9 cellular contexts compared by ENCODE assay signal in the genomic region with DNA sequence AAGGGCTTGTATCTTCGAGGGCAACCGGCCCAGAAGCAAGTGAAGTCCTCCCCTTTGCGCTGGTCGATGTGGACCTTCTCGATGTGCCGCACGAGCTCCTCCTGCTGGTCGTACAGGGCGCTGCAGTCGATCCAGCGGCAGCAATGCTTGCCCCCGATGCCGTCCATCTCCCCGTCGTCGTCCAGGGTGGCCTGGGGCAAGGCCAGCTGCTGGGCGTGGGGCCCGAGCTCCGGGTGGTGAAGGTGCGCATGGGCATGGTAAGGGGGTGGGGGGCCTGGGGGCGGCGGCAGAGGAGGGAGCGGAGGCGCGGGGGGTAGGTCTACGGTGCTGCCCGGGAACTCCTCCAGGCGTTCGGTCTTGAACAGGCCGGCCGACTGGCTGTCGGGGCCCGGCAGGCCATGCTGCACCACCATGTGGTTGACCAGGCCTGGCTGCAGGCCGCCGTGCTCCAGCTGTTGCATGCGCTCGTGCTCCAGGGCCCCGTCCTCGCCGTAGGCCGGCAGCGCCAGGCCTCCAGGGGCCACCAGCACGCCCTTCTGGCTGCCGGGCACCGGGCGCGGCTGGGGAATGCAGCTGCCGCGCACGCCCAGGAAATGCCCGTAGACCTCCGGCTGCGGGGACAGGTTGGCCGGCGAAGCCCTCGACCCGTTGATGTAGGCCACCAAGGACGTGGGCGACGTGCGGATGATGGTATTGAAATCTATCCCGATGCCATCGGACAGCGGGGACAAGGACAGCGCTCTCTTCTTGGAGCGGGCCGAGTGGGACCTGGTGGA.
A peak's percentile ranks its signal among the peaks of the same experiment; 100 is the strongest.
DNase-seq lines count a peak whose midpoint lies in the region; ATAC-seq, FAIRE-seq and TF ChIP-seq lines count a peak whose summit lies in the region.
"Had no signal": no experiment of that assay in that cellular context is flagged by ENCODE, and none has a peak within 500 bp of the region (broad histone marks: within the 10 kb centered on the region; RNA-seq: fewer than 3 reads in every experiment).

No MANE protein-coding gene starts in this region.

- H3K36me3 Mint-ChIP-seq in neural crest cell (ENCODE audit: low read depth), result peaks cover 4% of the 10 kb centered on the region

- CTCF ChIA-PET in GM12878 (lab: Yijun Ruan, JAX), result interaction anchor here (0.6 to 2.7 kb wide), 9 partner anchors 9 to 1358 kb away, joined by 3 to 20 read pairs (median 4); no protein-coding TSS in a partner anchor

- no peak overlapping the region for H2AFZ ChIP-seq in GM12878 (ENCODE audit: control insufficient read depth, low read depth, low read length)

- H3K4me1 Mint-ChIP-seq in neural crest cell, result no peaks in the 10 kb centered on the region

- no peaks in the 10 kb centered on the region for H3K27me3 ChIP-seq in GM12878 (replicated peaks in 1 of 2; ENCODE audit: control insufficient read depth in 2 of 2, insufficient read depth in 2 of 2, low read length in 1 of 2)

- H3K27ac Mint-ChIP-seq in neural crest cell (ENCODE audit: unreplicated experiment), result no peak overlapping the region

- WGBS in GM12878 (ENCODE audit: insufficient coverage, insufficient replicate concordance, low lambda C conversion rate, missing lambda C conversion rate), result 70% methylated on average over 64 of the region's 67 CpGs

- no peak for TF ChIP-seq POLR2A in GM12878 (IDR thresholded peaks at IDR 0.05; ENCODE audit: low read depth, low read length)

- H3K9me3 Mint-ChIP-seq in neural crest cell, result peaks cover 3% of the 10 kb centered on the region

- SMC1A ChIA-PET in GM12878 (lab: Charles Lee; ENCODE audit: uncharacterized antibody, unreplicated experiment), result interaction anchor here (1.0 to 1.6 kb wide), 2 partner anchors 9 to 40 kb away, joined by 3 to 6 read pairs; no protein-coding TSS in a partner anchor

- TF ChIP-seq RAD21 in GM12878 (IDR thresholded peaks at IDR 0.05; ENCODE audit: insufficient read depth, low read depth, low read length), result peak; percentile 46; the same call in 1 of the 2 replicates

- H3K79me2 ChIP-seq in GM12878 (ENCODE audit: control insufficient read depth, insufficient read depth, low read length), result no peaks in the 10 kb centered on the region

- peak; percentile 18 for DNase-seq in NCI-H2196 (lab: John Stamatoyannopoulos, UW; ENCODE audit: unreplicated experiment)
- no peak for DNase-seq in NCI-H2196 treated with DMSO at 0.1 percent for 48 hours (lab: John Stamatoyannopoulos, UW; ENCODE audit: unreplicated experiment)
- peak; percentile 58 for DNase-seq in SK-MEL-5 (ENCODE audit: low read depth, low spot score)
- DNase-seq in GM12878 (ENCODE audit: low read depth, low spot score), result no peak
- DNase-seq in neural crest cell (ENCODE audit: low read depth, low spot score), result peak; percentile 4
- DNase-seq in kidney tubule cell (ENCODE audit: low spot score), result no peak
- DNase-seq in SHP77 (lab: John Stamatoyannopoulos, UW), result no peak
- no peak for DNase-seq in NCI-H2029 treated with DMSO at 0.1 percent for 48 hours (lab: John Stamatoyannopoulos, UW)

- intact Hi-C loops in GM12878 (cut with micrococcal nuclease; ENCODE audit: unreplicated experiment), result loop anchor here (1.0 to 5.0 kb wide), 3 partner anchors 41 to 651 kb away; no protein-coding TSS in a partner anchor

- no peak overlapping the region for H3K4me3 Mint-ChIP-seq in neural crest cell

- in situ Hi-C loops in SK-MEL-5 (cut with HindIII; ENCODE audit: low pct_unique_long_range_greater_than_20kb, low sequenced_read_pairs), result no loop called here
- in situ Hi-C loops in GM12878 (cut with MboI), result loop anchor here (5.0 to 10.0 kb wide), 2 partner anchors 386 to 653 kb away; no protein-coding TSS in a partner anchor

- no peak for FAIRE-seq in GM12878 (lab: Jason Lieb, UNC)

- H3K36me3 ChIP-seq in GM12878 (ENCODE audit: control insufficient read depth in 2 of 2, insufficient read depth in 2 of 2, low read length in 1 of 2), result no peaks in the 10 kb centered on the region

- POLR2A ChIA-PET in GM12878 (lab: Charles Lee), result no interaction called here

- H3K27me3 Mint-ChIP-seq in neural crest cell (ENCODE audit: low read depth), result no peaks in the 10 kb centered on the region

- no peak overlapping the region for H3K27ac ChIP-seq in GM12878 (ENCODE audit: control insufficient read depth, insufficient read depth)
- H3K27ac ChIP-seq: skin epidermis had no signal

- TF ChIP-seq CTCF in GM12878 (IDR thresholded peaks at IDR 0.05 in 2 of 3, conservative IDR thresholded peaks at IDR 0.05 in 1 of 3; ENCODE audit: control insufficient read depth in 2 of 3, extremely low read depth in 1 of 3, insufficient read depth in 1 of 3, low read depth in 3 of 3, low read length in 3 of 3) (peak; percentile 35 to 79 (median 62); a peak in 5 of 6 replicates), neural crest cell (conservative IDR thresholded peaks at IDR 0.05) (peak; percentile 39)

- no peak overlapping the region for H3K4me2 ChIP-seq in GM12878 (ENCODE audit: control insufficient read depth, insufficient read depth)

- ATAC-seq in GM12878, result peak; percentile 86

- BruUV-seq in GM12878 (replicated peaks; lab: Mats Ljungman, UMichigan), result no TSS peak

- H3K4me1 ChIP-seq in GM12878 (ENCODE audit: control insufficient read depth, insufficient read depth, low read length), result no peaks in the 10 kb centered on the region

- no peak overlapping the region for H3K4me3 ChIP-seq in GM12878
- H3K4me3 ChIP-seq: skin epidermis had no signal

- no peak for TF ChIP-seq EP300 in GM12878 (IDR thresholded peaks at IDR 0.05; ENCODE audit: borderline replicate concordance in 1 of 2, control insufficient read depth in 1 of 2, low read depth in 2 of 2, low read length in 2 of 2)

- H3K9ac ChIP-seq in GM12878 (ENCODE audit: control insufficient read depth, insufficient read depth, low read length), result no peak overlapping the region

- H4K20me1 ChIP-seq in GM12878 (ENCODE audit: control insufficient read depth, insufficient read depth), result no peaks in the 10 kb centered on the region

- H3K9me3 ChIP-seq in GM12878 (replicated peaks; ENCODE audit: control insufficient read depth, insufficient read depth, low read length), result no peaks in the 10 kb centered on the region

- RAD21 ChIA-PET in GM12878 (lab: Charles Lee; ENCODE audit: unreplicated experiment), result interaction anchor here (0.7 to 1.0 kb wide), 2 partner anchors 677 to 1828 kb away, joined by 3 to 4 read pairs; no protein-coding TSS in a partner anchor

TF ChIP-seq in GM12878, 131 proteins besides CTCF, POLR2A, EP300 and RAD21:
- TF ChIP-seq MYC (IDR thresholded peaks at IDR 0.05; ENCODE audit: insufficient read depth, insufficient read length, insufficient replicate concordance, low read length, severe bottlenecking) (no peak), SMC3 (IDR thresholded peaks at IDR 0.05; ENCODE audit: borderline replicate concordance, low read length) (peak; percentile 55)

Comparison
In these comparisons a context has a peak if more than half of its experiments do, and no peak if none do; other contexts are left out.
1. DNase-seq: peak in NCI-H2196 (single experiment), SK-MEL-5 (single experiment) and neural crest cell (single experiment); none in NCI-H2196 treated with DMSO at 0.1 percent for 48 hours (single experiment), GM12878 (single experiment), kidney tubule cell (single experiment), SHP77 (0 of 2) and NCI-H2029 treated with DMSO at 0.1 percent for 48 hours (single experiment).